10 cellular contexts compared by ENCODE assay signal in genomic region chr18:58438984-58439311, GRCh38.
A peak's percentile ranks its signal among the peaks of the same experiment; 100 is the strongest.
DNase-seq lines count a peak whose midpoint lies in the region; ATAC-seq, FAIRE-seq and TF ChIP-seq lines count a peak whose summit lies in the region.
"Had no signal": no experiment of that assay in that cellular context is flagged by ENCODE, and none has a peak within 500 bp of the region (broad histone marks: within the 10 kb centered on the region; RNA-seq: fewer than 3 reads in every experiment).

No MANE protein-coding gene starts in this region.

- no peak overlapping the region for H3K23ac ChIP-seq in trophoblast cell (ENCODE audit: low read length)

- no peak for TF ChIP-seq CTCF in fibroblast of pulmonary artery (IDR thresholded peaks at IDR 0.05; ENCODE audit: low read length, missing control alignments)

- H3K9ac ChIP-seq in skeletal muscle tissue (ENCODE audit: low read depth in 1 of 3, low read length in 3 of 3) (no peak overlapping the region), trophoblast cell (ENCODE audit: low read length) (no peak overlapping the region)

- no peak overlapping the region for H4K12ac ChIP-seq in trophoblast cell (ENCODE audit: low read depth, low read length)

- no peak overlapping the region for H2AK5ac ChIP-seq in trophoblast cell (ENCODE audit: low read length)

- H3K36me3 ChIP-seq in SJSA1 (no peaks in the 10 kb centered on the region), skeletal muscle tissue (ENCODE audit: control insufficient read depth in 3 of 3, insufficient read depth in 3 of 3, low read length in 3 of 3) (no peaks in the 10 kb centered on the region), trophoblast cell (ENCODE audit: control insufficient read depth in 1 of 2, insufficient read depth in 2 of 2, low read length in 2 of 2) (no peaks in the 10 kb centered on the region)

- no peaks in the 10 kb centered on the region for H3K9me3 ChIP-seq in SJSA1 (replicated peaks)
- no peaks in the 10 kb centered on the region for H3K9me3 ChIP-seq in skeletal muscle tissue (ENCODE audit: control insufficient read depth in 3 of 3, low read length in 3 of 3)
- no peaks in the 10 kb centered on the region for H3K9me3 ChIP-seq in trophoblast cell (ENCODE audit: insufficient read depth, low read depth, low read length)

- H3K18ac ChIP-seq in trophoblast cell (ENCODE audit: low read length): no peak overlapping the region

- no peak overlapping the region for H4K91ac ChIP-seq in trophoblast cell (ENCODE audit: low read depth, low read length)

- H3K4me1 ChIP-seq in SJSA1 (replicated peaks) (peaks cover 9% of the 10 kb centered on the region), skeletal muscle tissue (ENCODE audit: control insufficient read depth in 3 of 3, insufficient read depth in 3 of 3, low read length in 3 of 3) (peaks cover 6 to 12% (median 7%) of the 10 kb centered on the region in 3 donors), trophoblast cell (ENCODE audit: control insufficient read depth in 1 of 2, insufficient read depth in 2 of 2, low read length in 2 of 2) (no peaks in the 10 kb centered on the region)

- H3K27ac ChIP-seq in SJSA1: peak overlapping the region; percentile 19; the same call in 1 of the 2 replicates
- no peak overlapping the region for H3K27ac ChIP-seq in skeletal muscle tissue (ENCODE audit: low read depth, low read length)
- no peak overlapping the region for H3K27ac ChIP-seq in trophoblast cell (ENCODE audit: low read depth, low read length)

- H3K14ac ChIP-seq in trophoblast cell (ENCODE audit: low read length): no peak overlapping the region

- no peak overlapping the region for H2BK120ac ChIP-seq in trophoblast cell (ENCODE audit: insufficient read depth, low read length, poor library complexity)

- FAIRE-seq in RCC 7860 (lab: Jason Lieb, UNC): no peak

- H3K79me2 ChIP-seq in trophoblast cell (ENCODE audit: control insufficient read depth, insufficient read depth, low read length, poor library complexity): no peaks in the 10 kb centered on the region

- DNase-seq in SJSA1 (ENCODE audit: low read depth in 1 of 2, low spot score in 2 of 2): no peak
- no peak for DNase-seq in fibroblast of pulmonary artery (ENCODE audit: low read depth)
- no peak for DNase-seq in RCC 7860 (ENCODE audit: low spot score)
- no peak for DNase-seq in NCI-H510A (lab: John Stamatoyannopoulos, UW)
- DNase-seq in HT-29 (ENCODE audit: low spot score): no peak
- DNase-seq in trophoblast cell: no peak
- DNase-seq: glutamatergic neuron, NCI-H345 had no signal

- peak overlapping the region; percentile 22 for H3K4me3 ChIP-seq in SJSA1
- peak overlapping the region; percentile 29 for H3K4me3 ChIP-seq in fibroblast of pulmonary artery (replicated peaks; ENCODE audit: low read depth, low read length)
- peak overlapping the region; percentile 54 to 65 (median 63) for H3K4me3 ChIP-seq in skeletal muscle tissue (ENCODE audit: low read length in 3 of 3)
- no peak overlapping the region for H3K4me3 ChIP-seq in trophoblast cell (ENCODE audit: low read depth, low read length)

- peak; percentile 30 for ATAC-seq in GM18498 (IDR thresholded peaks at IDR 0.05; ENCODE audit: unreplicated experiment)

- WGBS in trophoblast cell (ENCODE audit: extremely low coverage, insufficient coverage, insufficient read length): no CpG with 5 or more reads among the region's 3 CpGs

- H3K27me3 ChIP-seq in SJSA1 (replicated peaks) (no peaks in the 10 kb centered on the region), skeletal muscle tissue (ENCODE audit: control insufficient read depth in 3 of 3, insufficient read depth in 3 of 3, low read length in 3 of 3) (no peaks in the 10 kb centered on the region), trophoblast cell (ENCODE audit: insufficient read depth, low read length) (no peaks in the 10 kb centered on the region)

- H3K4me2 ChIP-seq in trophoblast cell (ENCODE audit: low read length): no peak overlapping the region

- H4K8ac ChIP-seq in trophoblast cell (ENCODE audit: low read depth, low read length): no peak overlapping the region

- no peak overlapping the region for H3K4ac ChIP-seq in trophoblast cell (ENCODE audit: low read depth, low read length)

- no peak overlapping the region for H2BK5ac ChIP-seq in trophoblast cell (ENCODE audit: low read depth, low read length, poor library complexity)

- no peaks in the 10 kb centered on the region for H3K79me1 ChIP-seq in trophoblast cell (ENCODE audit: low read length)

- H2AFZ ChIP-seq in trophoblast cell (ENCODE audit: insufficient read depth, low read length, poor library complexity): no peak overlapping the region

- H2BK12ac ChIP-seq in trophoblast cell (ENCODE audit: low read length): no peak overlapping the region
